In genomic region chr7:151432658-151433521, GRCh38 we compare ENCODE assay signal across 9 cellular contexts. TPM values are rescaled to one million over a fixed set of nuclear protein-coding genes. Genes with fewer than 3 reads are reported as not detected.
DNase-seq lines count a peak whose midpoint lies in the region; ATAC-seq and TF ChIP-seq lines count a peak whose summit lies in the region.
"Had no signal": no experiment of that assay in that cellular context is flagged by ENCODE, and none has a peak within 500 bp of the region (broad histone marks: within the 10 kb centered on the region; RNA-seq: fewer than 3 reads in every experiment).

No MANE protein-coding gene starts in this region.

- H3K9me3 ChIP-seq in PC-3 (ENCODE audit: low read length), result no peaks in the 10 kb centered on the region

- no TSS peak for BruUV-seq in PC-3 (replicated peaks; lab: Mats Ljungman, UMichigan)

- no peak for TF ChIP-seq CTCF in PC-3 (conservative IDR thresholded peaks at IDR 0.05; ENCODE audit: low read depth, low read length)

- H4K20me1 ChIP-seq in PC-3 (ENCODE audit: low read length), result no peaks in the 10 kb centered on the region

- POLR2A ChIA-PET in PC-3 (lab: Charles Lee; ENCODE audit: unreplicated experiment), result no interaction called here

- H3K9ac ChIP-seq in PC-3 (ENCODE audit: low read length), result no peak overlapping the region

- no peak overlapping the region for H2AFZ ChIP-seq in PC-3 (ENCODE audit: low read length)

- no peak overlapping the region for H3K4me2 ChIP-seq in PC-3 (ENCODE audit: low read length)

- H3K4me3 ChIP-seq in PC-3 (ENCODE audit: low read length), result no peak overlapping the region

- intact Hi-C loops in PC-3 (cut with micrococcal nuclease), result no loop called here

- H3K27me3 ChIP-seq in PC-3 (ENCODE audit: low read length), result no peaks in the 10 kb centered on the region

- H3K9me2 ChIP-seq in PC-3 (replicated peaks; ENCODE audit: low read length), result no peaks in the 10 kb centered on the region

- peak; percentile 59 for ATAC-seq in GM19463 (IDR thresholded peaks at IDR 0.05; ENCODE audit: unreplicated experiment)
- ATAC-seq in PC-3, result peak; percentile 29; the same call in 1 of the 2 replicates
- ATAC-seq in HG03045 (IDR thresholded peaks at IDR 0.05; ENCODE audit: unreplicated experiment), result no peak

- H3K36me3 ChIP-seq in PC-3 (ENCODE audit: low read depth, low read length), result no peaks in the 10 kb centered on the region

- H3K79me2 ChIP-seq in PC-3 (ENCODE audit: low read length), result no peaks in the 10 kb centered on the region

- no peaks in the 10 kb centered on the region for H3F3A ChIP-seq in PC-3 (ENCODE audit: low read length, unreplicated experiment)

- DNase-seq in CD1c-positive myeloid dendritic cell (ENCODE audit: extremely low spot score), result peak; percentile 10
- no peak for DNase-seq in PC-3
- peak; percentile 58 for DNase-seq in central memory CD4-positive, alpha-beta T cell
- DNase-seq in foreskin melanocyte, result no peak
- DNase-seq in COR-L47 (lab: John Stamatoyannopoulos, UW), result no peak
- DNase-seq in islet precursor cell, result no peak

- no peak overlapping the region for H3K27ac ChIP-seq in PC-3 (ENCODE audit: low read length)

- H3K4me1 ChIP-seq in PC-3 (ENCODE audit: insufficient read depth, low read length), result no peaks in the 10 kb centered on the region

- CTCF ChIA-PET in PC-3 (lab: Charles Lee), result no interaction called here

RNA-seq across cellular contexts. Expression of gene CRYGN, which starts 7.1 kb away (rescaled TPM):
- total RNA-seq in PC-3 (2014; rRNA removed), result 0.11 TPM in 1 of 2 replicates, not detected in the other
- total RNA-seq: dermis microvascular lymphatic vessel endothelial cell had no signal

RNA-seq across cellular contexts. Expression of gene WDR86, which starts 23.1 kb away (rescaled TPM):
- not detected in 2 replicates for total RNA-seq in PC-3 (2014; rRNA removed)
- total RNA-seq: dermis microvascular lymphatic vessel endothelial cell had no signal

Comparison
In these comparisons a context has a peak if more than half of its experiments do, and no peak if none do; other contexts are left out.
1. DNase-seq: peak in CD1c-positive myeloid dendritic cell (single experiment) and central memory CD4-positive, alpha-beta T cell (single experiment); none in PC-3 (single experiment), foreskin melanocyte (single experiment), COR-L47 (single experiment) and islet precursor cell (single experiment).